Comparison of ENCODE assay signal across 2 cellular contexts in genomic region chr1:6419803-6420593, GRCh38.
TF ChIP-seq lines count a peak whose summit lies in the region.

Gene HES2, minus strand, starts transcription at chr1:6419919. Its CDS starts 99 bp downstream, at chr1:6419820.

TF ChIP-seq in SK-N-SH, 30 proteins besides CTCF, POLR2A, EP300 and RAD21 (continued from another document):
- TF ChIP-seq IRF3 (IDR thresholded peaks at IDR 0.05; ENCODE audit: low read depth, low read length) (no peak), ZBTB33 (IDR thresholded peaks at IDR 0.05; ENCODE audit: borderline replicate concordance, low read depth) (no peak), FOSL2 (IDR thresholded peaks at IDR 0.05; ENCODE audit: borderline replicate concordance, low read depth) (no peak), TCF12 (IDR thresholded peaks at IDR 0.05) (no peak), SMC3 (IDR thresholded peaks at IDR 0.05; ENCODE audit: low read depth, low read length) (no peak), RCOR1 (IDR thresholded peaks at IDR 0.05; ENCODE audit: low read length) (no peak), USF1 (IDR thresholded peaks at IDR 0.05; ENCODE audit: borderline replicate concordance, low read depth) (no peak), REST (IDR thresholded peaks at IDR 0.05; ENCODE audit: low read depth, low read length) (no peak), JUND (IDR thresholded peaks at IDR 0.05) (no peak), TAF1 (IDR thresholded peaks at IDR 0.05; ENCODE audit: borderline replicate concordance, low read depth, low read length) (no peak)

TF ChIP-seq in SK-N-SH treated with all-trans-retinoic acid at 6 μM for 48 hours, 23 proteins besides CTCF, POLR2A, EP300 and RAD21 (continued from another document):
- TF ChIP-seq CSRNP3 (CRISPR knock-in tag; IDR thresholded peaks at IDR 0.05) (no peak), ZNF8 (CRISPR knock-in tag; IDR thresholded peaks at IDR 0.05) (no peak)
